ENCODE assay signal across 8 cellular contexts in genomic region chr1:2643414-2644077, GRCh38. TPM values are rescaled to one million over a fixed set of nuclear protein-coding genes. Genes with fewer than 3 reads are reported as not detected.
DNase-seq lines count a peak whose midpoint lies in the region; ATAC-seq and TF ChIP-seq lines count a peak whose summit lies in the region.

No MANE protein-coding gene starts in this region.

- H3K9me3 ChIP-seq in ascending aorta (peaks cover 10 to 16% of the 10 kb centered on the region in 2 donors), thyroid gland (no peaks in the 10 kb centered on the region)

- H3K9me3 Mint-ChIP-seq in activated T-cell treated with anti-CD3 and anti-CD28 coated beads, Interleukin-2, amount 50 U/mL, for 4 hours: peaks cover 16% of the 10 kb centered on the region

- H3K4me1 ChIP-seq in ascending aorta: peaks cover 8 to 18% of the 10 kb centered on the region in 2 donors
- H3K4me1 ChIP-seq in thyroid gland: peaks cover 14 to 18% of the 10 kb centered on the region in 2 donors

- H3K4me3 Mint-ChIP-seq in activated T-cell treated with anti-CD3 and anti-CD28 coated beads, Interleukin-2, amount 50 U/mL, for 4 hours: peak overlapping the region; percentile 46

- no peaks in the 10 kb centered on the region for H3K27me3 Mint-ChIP-seq in activated T-cell treated with anti-CD3 and anti-CD28 coated beads, Interleukin-2, amount 50 U/mL, for 4 hours (ENCODE audit: low read depth)

- TF ChIP-seq POLR2A in lower leg skin (IDR thresholded peaks at IDR 0.05) (no peak), thyroid gland (IDR thresholded peaks at IDR 0.05) (no peak)

- WGBS in lower leg skin, 2 donors: 17 to 21% methylated on average over 21 to 24 of the region's 24 CpGs
- WGBS in thyroid gland, 2 donors: 19 to 39% methylated on average over 5 to 15 of the region's 24 CpGs

- no peaks in the 10 kb centered on the region for H3K36me3 Mint-ChIP-seq in activated T-cell treated with anti-CD3 and anti-CD28 coated beads, Interleukin-2, amount 50 U/mL, for 4 hours (ENCODE audit: insufficient read depth)

- H3K27ac ChIP-seq in ascending aorta (no peak overlapping the region), thyroid gland (no peak overlapping the region)

- H3K27me3 ChIP-seq in ascending aorta (no peaks in the 10 kb centered on the region), thyroid gland (no peaks in the 10 kb centered on the region)

- peaks cover 11% of the 10 kb centered on the region for H3K4me1 Mint-ChIP-seq in activated T-cell treated with anti-CD3 and anti-CD28 coated beads, Interleukin-2, amount 50 U/mL, for 4 hours (ENCODE audit: low read depth)

- peak overlapping the region; percentile 74 to 86 for H3K4me3 ChIP-seq in ascending aorta
- H3K4me3 ChIP-seq in lower leg skin (ENCODE audit: low read depth, poor library complexity, severe bottlenecking): peak overlapping the region; percentile 55
- peak overlapping the region; percentile 69 to 99 (median 93) for H3K4me3 ChIP-seq in thyroid gland (replicated peaks in 1 of 3)

- DNase-seq in activated T-cell treated with anti-CD3 and anti-CD28 coated beads, Interleukin-2, amount 50 U/mL, for 4 hours: no peak
- no peak for DNase-seq in activated T-cell treated with anti-CD3 and anti-CD28 coated beads for 4 hours
- no peak for DNase-seq in ascending aorta (ENCODE audit: low spot score in 2 of 2)
- DNase-seq in lower leg skin (ENCODE audit: low spot score in 2 of 2): peak in 1 of 2 donors; percentile 80
- DNase-seq in thyroid gland: no peak
- no peak for DNase-seq in nucleus accumbens (lab: John Stamatoyannopoulos, UW)
- DNase-seq in SHP77 (lab: John Stamatoyannopoulos, UW): no peak

- intact Hi-C loops in ascending aorta (cut with DNase I): loop anchor here (2.0 kb wide), 3 partner anchors 57 to 231 kb away; partner anchors contain the start of genes PANK4, PEX10 and PRXL2B
- intact Hi-C loops in lower leg skin (cut with DNase I; ENCODE audit: low total_unique reads): no loop called here
- intact Hi-C loops in thyroid gland (cut with DNase I): loop anchor here (10.0 kb wide), 1 partner anchor 119 kb away; the partner anchor contains the start of gene PANK4

- TF ChIP-seq CTCF in ascending aorta (IDR thresholded peaks at IDR 0.05): no peak
- no peak for TF ChIP-seq CTCF in lower leg skin (IDR thresholded peaks at IDR 0.05)
- no peak for TF ChIP-seq CTCF in thyroid gland (IDR thresholded peaks at IDR 0.05)

- H3K36me3 ChIP-seq in ascending aorta (no peaks in the 10 kb centered on the region), thyroid gland (no peaks in the 10 kb centered on the region)

- ATAC-seq in activated T-cell treated with anti-CD3 and anti-CD28 coated beads, Interleukin-2, amount 50 U/mL, for 4 hours: no peak
- ATAC-seq in GM21786 (IDR thresholded peaks at IDR 0.05; ENCODE audit: unreplicated experiment): no peak

RNA-seq across cellular contexts. Expression of gene MMEL1, which starts 10.7 kb away (rescaled TPM):
- total RNA-seq in activated T-cell treated with anti-CD3 and anti-CD28 coated beads, Interleukin-2, amount 50 U/mL, for 4 hours: under 1 TPM in 2 of 3 donors, not detected in 1; 0.61 to 0.68 TPM
- total RNA-seq in ascending aorta: not detected
- 1 to 10 TPM in 3 of 4 donors, under 1 TPM in 1; 0.27 to 3.5 (median 1.6) TPM for total RNA-seq in lower leg skin
- 1 to 10 TPM in 2 of 4 donors, under 1 TPM in 1, not detected in 1; 0.98 to 2.5 (median 2.0) TPM for total RNA-seq in thyroid gland

RNA-seq across cellular contexts. Expression of gene PRXL2B, which starts 57.0 kb away (rescaled TPM):
- total RNA-seq in activated T-cell treated with anti-CD3 and anti-CD28 coated beads, Interleukin-2, amount 50 U/mL, for 4 hours: 10 to 100 TPM; 33.8 to 42.3 (median 40.8) TPM
- total RNA-seq in ascending aorta (20.1 TPM), lower leg skin (10 to 100 TPM in 3 of 4 donors, 1 to 10 TPM in 1; 5.6 to 16.4 (median 12.0) TPM), thyroid gland (10 to 100 TPM; 14.6 to 24.7 (median 18.0) TPM)
